1 cellular context compared by ENCODE assay signal in the genomic region with DNA sequence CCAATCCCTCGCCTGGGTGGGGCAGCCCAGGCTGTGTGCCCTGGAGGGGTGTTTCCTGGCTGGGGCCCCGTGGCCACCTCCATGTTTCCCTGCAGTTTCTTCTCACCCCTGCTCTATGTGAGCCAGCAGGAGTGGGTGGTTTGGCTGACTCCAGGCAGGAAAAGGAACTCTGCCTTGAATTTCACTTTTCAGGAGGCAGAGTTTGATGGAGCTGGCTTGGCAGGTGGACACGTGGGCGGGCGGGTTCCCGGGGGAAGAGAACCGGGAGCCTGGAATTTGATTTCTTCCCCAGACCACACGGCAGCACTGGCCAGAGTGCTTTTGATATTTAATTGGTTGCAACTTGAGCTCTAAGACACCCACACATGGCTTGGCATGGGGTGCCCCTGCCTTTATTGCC.
TF ChIP-seq lines count a peak whose summit lies in the region.

No MANE protein-coding gene starts in this region.

TF ChIP-seq in HEK293, 187 proteins besides CTCF, POLR2A, EP300 and RAD21 (continued from another document):
- TF ChIP-seq, protein P1, sequence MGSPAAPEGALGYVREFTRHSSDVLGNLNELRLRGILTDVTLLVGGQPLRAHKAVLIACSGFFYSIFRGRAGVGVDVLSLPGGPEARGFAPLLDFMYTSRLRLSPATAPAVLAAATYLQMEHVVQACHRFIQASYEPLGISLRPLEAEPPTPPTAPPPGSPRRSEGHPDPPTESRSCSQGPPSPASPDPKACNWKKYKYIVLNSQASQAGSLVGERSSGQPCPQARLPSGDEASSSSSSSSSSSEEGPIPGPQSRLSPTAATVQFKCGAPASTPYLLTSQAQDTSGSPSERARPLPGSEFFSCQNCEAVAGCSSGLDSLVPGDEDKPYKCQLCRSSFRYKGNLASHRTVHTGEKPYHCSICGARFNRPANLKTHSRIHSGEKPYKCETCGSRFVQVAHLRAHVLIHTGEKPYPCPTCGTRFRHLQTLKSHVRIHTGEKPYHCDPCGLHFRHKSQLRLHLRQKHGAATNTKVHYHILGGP (tag by site-specific recombination; IDR thresholded peaks at IDR 0.05), result no peak
- TF ChIP-seq ZNF354C (tag by site-specific recombination; IDR thresholded peaks at IDR 0.05; ENCODE audit: borderline replicate concordance, low read depth) (no peak), TCF7L2 (IDR thresholded peaks at IDR 0.05; ENCODE audit: borderline replicate concordance, low read depth, low read length) (no peak)
